In genomic region chr3:135458539-135458938, GRCh38 we compare ENCODE assay signal across 21 cellular contexts.
DNase-seq lines count a peak whose midpoint lies in the region; ATAC-seq, FAIRE-seq and TF ChIP-seq lines count a peak whose summit lies in the region.
"Had no signal": no experiment of that assay in that cellular context is flagged by ENCODE, and none has a peak within 500 bp of the region (broad histone marks: within the 10 kb centered on the region; RNA-seq: fewer than 3 reads in every experiment).

No MANE protein-coding gene starts in this region.

- H3K56ac ChIP-seq in IMR-90 (ENCODE audit: extremely low read depth, insufficient read depth, low read length), result no peak overlapping the region

- no peak overlapping the region for H2AK9ac ChIP-seq in IMR-90 (replicated peaks; ENCODE audit: low read depth, low read length, poor library complexity)

- H2AK5ac ChIP-seq in IMR-90 (ENCODE audit: low read depth, low read length), result no peak overlapping the region

- H4K20me1 ChIP-seq in IMR-90 (ENCODE audit: insufficient read depth, low read length) (no peaks in the 10 kb centered on the region), PC-9 (ENCODE audit: insufficient read depth) (no peaks in the 10 kb centered on the region)
- H4K20me1 ChIP-seq: BLaER1 treated with 17β-estradiol and CSF1 and Interleukin-3, amounts not matched to agents 10 nM and 100 nM had no signal

- no peak overlapping the region for H3K4me3 Mint-ChIP-seq in osteocyte (ENCODE audit: unreplicated experiment)
- H3K4me3 Mint-ChIP-seq: B cell; CD4-positive, alpha-beta T cell; CD8-positive, alpha-beta T cell had no signal

- in situ Hi-C loops in IMR-90 (cut with MboI; ENCODE audit: low sequenced_read_pairs), result no loop called here

- H3K9ac ChIP-seq in IMR-90 (ENCODE audit: low read depth, low read length), result no peak overlapping the region
- H3K9ac ChIP-seq: BLaER1 treated with 17β-estradiol and CSF1 and Interleukin-3, amounts not matched to agents 10 nM and 100 nM had no signal

- no peaks in the 10 kb centered on the region for H3K79me1 ChIP-seq in IMR-90 (ENCODE audit: low read depth in 1 of 2, low read length in 2 of 2)

- no peak for DNase-seq in A549 (ENCODE audit: low read depth in 1 of 2, low spot score in 1 of 2)
- DNase-seq in IMR-90, result no peak
- peak; percentile 27 for DNase-seq in osteocyte (ENCODE audit: extremely low spot score, unreplicated experiment)
- no peak for DNase-seq in PC-9
- no peak for DNase-seq in MV-4-11 (lab: John Stamatoyannopoulos, UW)
- DNase-seq: 8988T; AML-193; Caco-2; Calu3; CD4-positive, alpha-beta T cell; CD8-positive, alpha-beta T cell; DMS79 treated with DMSO at 0.1 percent for 48 hours; GDM1 had no signal

- no peak overlapping the region for H3K18ac ChIP-seq in IMR-90 (ENCODE audit: low read depth, low read length)

- no peak overlapping the region for H3K4ac ChIP-seq in IMR-90 (ENCODE audit: low read depth, low read length)

- POLR2A ChIA-PET in A549 (lab: Yijun Ruan, JAX) (no interaction called here), IMR-90 (lab: Charles Lee; ENCODE audit: unreplicated experiment) (no interaction called here), PC-9 (lab: Charles Lee; ENCODE audit: unreplicated experiment) (no interaction called here)

- H2BK20ac ChIP-seq in IMR-90 (ENCODE audit: low read depth, low read length), result no peak overlapping the region

- no peaks in the 10 kb centered on the region for H3K79me2 ChIP-seq in PC-9 (ENCODE audit: low read depth)

- no peaks in the 10 kb centered on the region for H3K36me3 ChIP-seq in IMR-90 (ENCODE audit: control insufficient read depth, insufficient read depth, low read length)
- no peaks in the 10 kb centered on the region for H3K36me3 ChIP-seq in PC-9 (ENCODE audit: low read depth)
- H3K36me3 ChIP-seq: BLaER1 treated with 17β-estradiol and CSF1 and Interleukin-3, amounts not matched to agents 10 nM and 100 nM had no signal

- CTCF ChIA-PET in A549 (lab: Yijun Ruan, JAX) (no interaction called here), IMR-90 (lab: Yijun Ruan, JAX) (no interaction called here), PC-9 (lab: Charles Lee) (no interaction called here)

- no peak for TF ChIP-seq EP300 in A549 (IDR thresholded peaks at IDR 0.05)

- TF ChIP-seq POLR2A in A549 (IDR thresholded peaks at IDR 0.05; ENCODE audit: low read length), result no peak
- no peak for TF ChIP-seq POLR2A in IMR-90 (IDR thresholded peaks at IDR 0.05; ENCODE audit: low read depth, low read length)

- no peak overlapping the region for H3K27ac Mint-ChIP-seq in osteocyte (ENCODE audit: unreplicated experiment)
- H3K27ac Mint-ChIP-seq: B cell; CD4-positive, alpha-beta T cell; CD8-positive, alpha-beta T cell had no signal

- no peak overlapping the region for H3K4me2 ChIP-seq in A549
- no peak overlapping the region for H3K4me2 ChIP-seq in IMR-90 (ENCODE audit: low read depth, low read length)
- H3K4me2 ChIP-seq in PC-9, result no peak overlapping the region
- H3K4me2 ChIP-seq: BLaER1 treated with 17β-estradiol and CSF1 and Interleukin-3, amounts not matched to agents 10 nM and 100 nM had no signal

- H2BK120ac ChIP-seq in IMR-90 (ENCODE audit: low read depth, low read length), result no peak overlapping the region

- H3K9me1 ChIP-seq in IMR-90 (ENCODE audit: insufficient read depth, low read length), result no peaks in the 10 kb centered on the region

- intact Hi-C loops in IMR-90 (cut with micrococcal nuclease) (no loop called here), PC-9 (cut with micrococcal nuclease; ENCODE audit: unreplicated experiment) (no loop called here)

- no peaks in the 10 kb centered on the region for H3K36me3 Mint-ChIP-seq in osteocyte (ENCODE audit: unreplicated experiment)
- H3K36me3 Mint-ChIP-seq: CD8-positive, alpha-beta T cell had no signal

- H2BK15ac ChIP-seq in IMR-90 (ENCODE audit: low read depth, low read length), result no peak overlapping the region

- H3K27me3 Mint-ChIP-seq in osteocyte (ENCODE audit: unreplicated experiment), result peaks cover 10% of the 10 kb centered on the region
- H3K27me3 Mint-ChIP-seq: B cell; CD4-positive, alpha-beta T cell had no signal

- no peaks in the 10 kb centered on the region for H3K9me3 Mint-ChIP-seq in osteocyte (ENCODE audit: unreplicated experiment)
- H3K9me3 Mint-ChIP-seq: CD4-positive, alpha-beta T cell; CD8-positive, alpha-beta T cell had no signal

- FAIRE-seq in A549 (lab: Jason Lieb, UNC), result no peak
- FAIRE-seq: A204.1, D721Med, GM12878, GM12892, GM18507 had no signal

- H3K4me3 ChIP-seq in A549, result no peak overlapping the region
- H3K4me3 ChIP-seq in IMR-90 (ENCODE audit: insufficient read depth, low read depth, low read length), result no peak overlapping the region
- H3K4me3 ChIP-seq in PC-9, result no peak overlapping the region
- H3K4me3 ChIP-seq: BLaER1 treated with 17β-estradiol and CSF1 and Interleukin-3, amounts not matched to agents 10 nM and 100 nM; GM12878 had no signal

- BruUV-seq in IMR-90 (replicated peaks; lab: Mats Ljungman, UMichigan) (no TSS peak), PC-9 (replicated peaks; lab: Mats Ljungman, UMichigan) (no TSS peak)

- no peak overlapping the region for H3K23ac ChIP-seq in IMR-90 (ENCODE audit: low read depth, low read length)

- H3K9me2 ChIP-seq in PC-9 (ENCODE audit: insufficient read depth), result no peaks in the 10 kb centered on the region

- H3K14ac ChIP-seq in IMR-90 (replicated peaks; ENCODE audit: low read depth, low read length), result no peak overlapping the region

- H2BK5ac ChIP-seq in IMR-90 (ENCODE audit: low read depth, low read length, poor library complexity, severe bottlenecking), result no peak overlapping the region

- H3K4me1 ChIP-seq in A549 (no peaks in the 10 kb centered on the region), IMR-90 (ENCODE audit: control insufficient read depth, insufficient read depth, low read length) (no peaks in the 10 kb centered on the region), PC-9 (replicated peaks; ENCODE audit: insufficient read depth) (no peaks in the 10 kb centered on the region)
- H3K4me1 ChIP-seq: BLaER1 treated with 17β-estradiol and CSF1 and Interleukin-3, amounts not matched to agents 10 nM and 100 nM; Caco-2 had no signal

- TF ChIP-seq RAD21 in A549 (conservative IDR thresholded peaks at IDR 0.05 in 1 of 2, IDR thresholded peaks at IDR 0.05 in 1 of 2) (no peak), IMR-90 (IDR thresholded peaks at IDR 0.05; ENCODE audit: low read length) (no peak)

- no peak overlapping the region for H4K8ac ChIP-seq in IMR-90 (ENCODE audit: low read depth in 2 of 2, low read length in 2 of 2)

- H4K5ac ChIP-seq in IMR-90 (ENCODE audit: low read depth, low read length), result no peak overlapping the region

- no peaks in the 10 kb centered on the region for H3K4me1 Mint-ChIP-seq in osteocyte (ENCODE audit: unreplicated experiment)

- WGBS in A549 (ENCODE audit: missing lambda C conversion rate), result 15% methylated on average over 5 of the region's 5 CpGs
- WGBS in IMR-90 (ENCODE audit: extremely low coverage in 2 of 2, insufficient read length in 1 of 2), 2 experiments, result no CpG with 5 or more reads among the region's 5 CpGs

- H2AFZ ChIP-seq in IMR-90 (replicated peaks; ENCODE audit: low read length, poor library complexity) (no peak overlapping the region), PC-9 (no peak overlapping the region)

- H3K27ac ChIP-seq in A549 (no peak overlapping the region), IMR-90 (ENCODE audit: insufficient read depth, low read length) (no peak overlapping the region), PC-9 (no peak overlapping the region)
- H3K27ac ChIP-seq: BLaER1 treated with 17β-estradiol and CSF1 and Interleukin-3, amounts not matched to agents 10 nM and 100 nM; C4-2B had no signal

- H3K27me3 ChIP-seq in IMR-90 (ENCODE audit: control insufficient read depth, insufficient read depth, low read length) (no peaks in the 10 kb centered on the region), PC-9 (ENCODE audit: insufficient read depth, low read depth) (peaks cover 58% of the 10 kb centered on the region)
- H3K27me3 ChIP-seq: BLaER1 treated with 17β-estradiol and CSF1 and Interleukin-3, amounts not matched to agents 10 nM and 100 nM had no signal

- dilution Hi-C loops in IMR-90 (cut with HindIII; ENCODE audit: low sequenced_read_pairs, unreplicated experiment), result no loop called here

- no peaks in the 10 kb centered on the region for H3F3A ChIP-seq in PC-9 (ENCODE audit: insufficient read depth, low read depth)

- H3K9me3 ChIP-seq in A549 (no peaks in the 10 kb centered on the region), IMR-90 (ENCODE audit: control insufficient read depth, insufficient read depth, low read length) (peaks cover 2% of the 10 kb centered on the region; the same call in 1 of the 2 replicates), PC-9 (ENCODE audit: insufficient read depth, low read depth) (no peaks in the 10 kb centered on the region)
- H3K9me3 ChIP-seq: BLaER1 treated with 17β-estradiol and CSF1 and Interleukin-3, amounts not matched to agents 10 nM and 100 nM; Caco-2 had no signal

- TF ChIP-seq CTCF in A549 (IDR thresholded peaks at IDR 0.05), result no peak
- no peak for TF ChIP-seq CTCF in IMR-90 (conservative IDR thresholded peaks at IDR 0.05; ENCODE audit: low read depth, low read length)
- no peak for TF ChIP-seq CTCF in osteocyte (IDR thresholded peaks at IDR 0.05)
- no peak for TF ChIP-seq CTCF in PC-9 (conservative IDR thresholded peaks at IDR 0.05)

- no peak overlapping the region for H4K91ac ChIP-seq in IMR-90 (ENCODE audit: insufficient read depth, low read depth, low read length)

- ATAC-seq in A549 (no peak), IMR-90 (ENCODE audit: low read depth) (no peak)
- ATAC-seq: CD8-positive, alpha-beta T cell; GM12878 had no signal

TF ChIP-seq in A549, 52 proteins besides CTCF, POLR2A, EP300 and RAD21 (continues in another document):
- TF ChIP-seq CHD4 (IDR thresholded peaks at IDR 0.05; ENCODE audit: borderline replicate concordance) (no peak), USF2 (IDR thresholded peaks at IDR 0.05) (no peak)

TF ChIP-seq in IMR-90, 13 proteins besides CTCF, POLR2A, EP300 and RAD21:
- TF ChIP-seq FOS (IDR thresholded peaks at IDR 0.05; ENCODE audit: low read depth, low read length) (no peak), MAFK (IDR thresholded peaks at IDR 0.05; ENCODE audit: low read depth, low read length) (peak; percentile 55)
